8 cellular contexts compared by ENCODE assay signal in the genomic region with DNA sequence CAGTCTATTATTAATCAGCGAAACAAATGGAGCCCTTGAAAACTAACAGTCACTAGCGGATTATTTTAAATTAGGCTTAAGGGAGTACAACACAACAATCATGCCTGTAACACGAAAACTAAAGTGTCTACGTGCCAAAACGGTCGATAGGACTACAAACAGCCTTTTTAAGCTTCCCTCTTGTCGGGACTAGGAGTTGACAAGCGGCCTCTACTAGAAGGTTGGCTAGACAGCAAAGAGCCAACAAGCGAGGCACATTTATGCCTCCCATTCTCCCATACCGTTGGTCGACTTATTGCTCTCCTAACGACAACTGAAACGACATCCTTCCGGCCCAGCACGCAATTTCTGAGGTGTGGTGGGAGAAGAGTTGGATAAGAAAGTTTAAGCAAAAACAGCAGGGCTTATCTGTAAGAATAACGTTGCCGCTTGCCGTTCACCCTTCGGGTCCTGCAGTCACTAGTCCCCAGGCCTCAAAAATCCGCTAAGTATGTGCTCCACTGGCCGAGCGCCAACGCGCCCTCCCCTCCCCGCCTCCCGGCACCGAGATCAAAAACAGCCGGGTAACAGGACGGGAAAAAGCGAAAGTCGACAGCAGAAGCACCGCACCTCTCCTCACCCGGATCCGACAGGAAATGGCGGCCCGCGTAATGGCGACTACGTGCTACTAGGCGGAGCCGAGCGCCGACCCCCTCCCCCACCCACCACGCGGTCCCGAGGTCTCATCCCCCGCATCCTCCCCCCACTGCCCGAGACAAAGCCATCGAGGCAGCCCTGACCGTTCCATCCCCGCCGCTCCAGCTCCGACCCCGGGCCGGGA. TPM values are rescaled to one million over a fixed set of nuclear protein-coding genes. Genes with fewer than 3 reads are reported as not detected.
DNase-seq lines count a peak whose midpoint lies in the region; ATAC-seq, FAIRE-seq and TF ChIP-seq lines count a peak whose summit lies in the region.

No MANE protein-coding gene starts in this region.

- H3K4me1 ChIP-seq in NT2/D1 (ENCODE audit: insufficient read depth, insufficient read length) (peaks cover 3% of the 10 kb centered on the region), endothelial cell of umbilical vein (ENCODE audit: control insufficient read depth, extremely low read depth, insufficient read depth, low read length) (peaks cover 13% of the 10 kb centered on the region)

- peak overlapping the region; percentile 97 for H3K4me2 ChIP-seq in endothelial cell of umbilical vein (ENCODE audit: insufficient read depth, low read length)

- peak overlapping the region; percentile 100 for H3K4me3 ChIP-seq in NT2/D1 (ENCODE audit: insufficient read length, low read depth)
- H3K4me3 ChIP-seq in endothelial cell of umbilical vein (replicated peaks in 1 of 3; ENCODE audit: insufficient read depth in 1 of 3, low read depth in 1 of 3, low read length in 3 of 3) = peak overlapping the region; percentile 67 to 96 (median 90)

- peak; percentile 6 for TF ChIP-seq POLR2A in endothelial cell of umbilical vein (IDR thresholded peaks at IDR 0.05; ENCODE audit: low read depth, low read length)

- no peaks in the 10 kb centered on the region for H3K9me1 ChIP-seq in endothelial cell of umbilical vein (replicated peaks; ENCODE audit: control insufficient read depth, extremely low read depth, insufficient read depth, low read length)

- H3K79me2 ChIP-seq in endothelial cell of umbilical vein (ENCODE audit: control insufficient read depth, insufficient read depth, low read length) = peaks cover 92% of the 10 kb centered on the region

- H3K9ac ChIP-seq in NT2/D1 (ENCODE audit: insufficient read length, low read depth) (peak overlapping the region; percentile 100), endothelial cell of umbilical vein (replicated peaks; ENCODE audit: extremely low read depth, insufficient read depth, low read length) (peak overlapping the region; percentile 98)

- intact Hi-C loops in endothelial cell of umbilical vein (cut with micrococcal nuclease) = loop anchor here (1.0 kb wide), 1 partner anchor 41 kb away; no protein-coding TSS in a partner anchor

- peaks cover 12% of the 10 kb centered on the region for H4K20me1 ChIP-seq in endothelial cell of umbilical vein (replicated peaks; ENCODE audit: control insufficient read depth, extremely low read depth, insufficient read depth, low read length)

- TF ChIP-seq CTCF in endothelial cell of umbilical vein (IDR thresholded peaks at IDR 0.05; ENCODE audit: extremely low read depth in 1 of 2, insufficient read depth in 1 of 2, low read depth in 1 of 2, low read length in 2 of 2) = no peak

- TSS peak; percentile 18 for BruUV-seq in endothelial cell of umbilical vein (replicated peaks; lab: Mats Ljungman, UMichigan)

- DNase-seq in NCI-H2081 (lab: John Stamatoyannopoulos, UW) (peak; percentile 80 to 87), NCI-H2081 treated with DMSO at 0.1 percent for 48 hours (lab: John Stamatoyannopoulos, UW) (no peak), NT2/D1 (ENCODE audit: low read depth, low spot score) (peak; percentile 71), activated T-cell treated with anti-CD3 and anti-CD28 coated beads for 1 hour (ENCODE audit: low read depth) (peak; percentile 82), endothelial cell of umbilical vein (ENCODE audit: low read depth, low spot score) (peak; percentile 78), midbrain (lab: John Stamatoyannopoulos, UW) (peak; percentile 71)
- DNase-seq in stimulated activated CD8-positive, alpha-beta memory T cell treated with anti-CD3 and anti-CD28 coated beads, Interleukin-15, amount 100 ng/mL, for 24 hours (ENCODE audit: low read depth) = peak; percentile 60

- H2AFZ ChIP-seq in endothelial cell of umbilical vein (ENCODE audit: low read depth, low read length) = no peak overlapping the region

- dilution Hi-C loops in endothelial cell of umbilical vein (cut with MboI; ENCODE audit: extremely low pct_ligation_motif_present, low sequenced_read_pairs) = no loop called here

- POLR2A ChIA-PET in endothelial cell of umbilical vein (lab: Charles Lee) = interaction anchor here (0.8 to 1.6 kb wide), 6 partner anchors 15 to 282 kb away, joined by 3 to 20 read pairs (median 4); no protein-coding TSS in a partner anchor

- no peaks in the 10 kb centered on the region for H3K9me3 ChIP-seq in NT2/D1 (ENCODE audit: insufficient read depth, low read length)
- H3K9me3 ChIP-seq in endothelial cell of umbilical vein (replicated peaks; ENCODE audit: control insufficient read depth, insufficient read depth, low read length) = no peaks in the 10 kb centered on the region

- CTCF ChIA-PET in endothelial cell of umbilical vein (lab: Charles Lee) = interaction anchor here (0.8 to 3.4 kb wide), 4 partner anchors 15 to 282 kb away, joined by 3 to 19 read pairs (median 8); no protein-coding TSS in a partner anchor

- peak overlapping the region; percentile 95 for H3K27ac ChIP-seq in endothelial cell of umbilical vein (ENCODE audit: insufficient read depth, low read depth, low read length)

- H3K36me3 ChIP-seq in NT2/D1 (ENCODE audit: insufficient read depth, insufficient read length, low read length) = peaks cover 56% of the 10 kb centered on the region
- H3K36me3 ChIP-seq in endothelial cell of umbilical vein (ENCODE audit: control insufficient read depth in 2 of 2, extremely low read depth in 1 of 2, insufficient read depth in 2 of 2, low read length in 2 of 2) = peaks cover 6 to 20% of the 10 kb centered on the region in 2 experiments

- ATAC-seq in HG03432 (IDR thresholded peaks at IDR 0.05; ENCODE audit: unreplicated experiment) = peak; percentile 19

- FAIRE-seq in endothelial cell of umbilical vein (lab: Jason Lieb, UNC) = peak; percentile 73

- H3K27me3 ChIP-seq in NT2/D1 (ENCODE audit: insufficient read depth, insufficient read length) (no peaks in the 10 kb centered on the region), endothelial cell of umbilical vein (ENCODE audit: control insufficient read depth in 2 of 2, insufficient read depth in 2 of 2, low read length in 2 of 2) (no peaks in the 10 kb centered on the region)

TF ChIP-seq in endothelial cell of umbilical vein, 7 proteins besides CTCF, POLR2A, EP300 and RAD21:
- TF ChIP-seq, protein P1, sequence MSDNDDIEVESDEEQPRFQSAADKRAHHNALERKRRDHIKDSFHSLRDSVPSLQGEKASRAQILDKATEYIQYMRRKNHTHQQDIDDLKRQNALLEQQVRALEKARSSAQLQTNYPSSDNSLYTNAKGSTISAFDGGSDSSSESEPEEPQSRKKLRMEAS (IDR thresholded peaks at IDR 0.05; ENCODE audit: insufficient read depth, insufficient read length) = peak; percentile 59
- no peak for TF ChIP-seq GATA2 (IDR thresholded peaks at IDR 0.05; ENCODE audit: insufficient read depth, insufficient read length, low read depth, low read length)
- peak; percentile 69 for TF ChIP-seq POLR2AphosphoS5 (IDR thresholded peaks at IDR 0.05; ENCODE audit: insufficient read depth, low read depth, low read length)
- TF ChIP-seq MYC (IDR thresholded peaks at IDR 0.05; ENCODE audit: low read depth, low read length) = peak; percentile 99

RNA-seq across cellular contexts. Expression of a gene that starts 0.8 kb away (rescaled TPM):
- total RNA-seq in endothelial cell of umbilical vein = 653 and 663 TPM in 2 replicates
- 341 and 399 TPM in 2 replicates for polyA plus RNA-seq in endothelial cell of umbilical vein
- polyA plus RNA-seq in endothelial cell of umbilical vein (2011; cell fraction: cytosol; rRNA removed) = 427 and 435 TPM in 2 replicates
- polyA plus RNA-seq in endothelial cell of umbilical vein (2011; cell fraction: nucleus; rRNA removed) = 628 and 652 TPM in 2 replicates
- 498 and 617 TPM in 2 replicates for polyA plus RNA-seq in endothelial cell of umbilical vein (2012)
- polyA minus RNA-seq in endothelial cell of umbilical vein = 661 and 665 TPM in 2 replicates
- 328 TPM for polyA minus RNA-seq in endothelial cell of umbilical vein (2011; cell fraction: cytosol; rRNA and poly(A)+ RNA removed)
- 608 and 684 TPM in 2 replicates for polyA minus RNA-seq in endothelial cell of umbilical vein (2011; cell fraction: nucleus; rRNA and poly(A)+ RNA removed)

RNA-seq across cellular contexts. Expression of a gene that starts 1.4 kb away (rescaled TPM):
- 11.4 and 11.5 TPM in 2 replicates for total RNA-seq in endothelial cell of umbilical vein
- polyA plus RNA-seq in endothelial cell of umbilical vein = 0.46 and 1.1 TPM in 2 replicates
- 1.7 and 2.6 TPM in 2 replicates for polyA plus RNA-seq in endothelial cell of umbilical vein (2011; cell fraction: cytosol; rRNA removed)
- polyA plus RNA-seq in endothelial cell of umbilical vein (2011; cell fraction: nucleus; rRNA removed) = 2.1 and 3.0 TPM in 2 replicates
- polyA plus RNA-seq in endothelial cell of umbilical vein (2012) = 4.3 and 8.6 TPM in 2 replicates
- polyA minus RNA-seq in endothelial cell of umbilical vein = 2.2 and 3.1 TPM in 2 replicates
- polyA minus RNA-seq in endothelial cell of umbilical vein (2011; cell fraction: cytosol; rRNA and poly(A)+ RNA removed) = 10.1 TPM
- 1.3 and 2.3 TPM in 2 replicates for polyA minus RNA-seq in endothelial cell of umbilical vein (2011; cell fraction: nucleus; rRNA and poly(A)+ RNA removed)

RNA-seq across cellular contexts. Expression of a gene that starts 58.0 kb away (rescaled TPM):
- 3.2 and 3.5 TPM in 2 replicates for total RNA-seq in endothelial cell of umbilical vein
- 0.16 and 0.28 TPM in 2 replicates for polyA plus RNA-seq in endothelial cell of umbilical vein
- polyA plus RNA-seq in endothelial cell of umbilical vein (2011; cell fraction: cytosol; rRNA removed) = 0.48 and 0.52 TPM in 2 replicates
- 2.4 and 4.1 TPM in 2 replicates for polyA plus RNA-seq in endothelial cell of umbilical vein (2011; cell fraction: nucleus; rRNA removed)
- 1.7 and 1.8 TPM in 2 replicates for polyA plus RNA-seq in endothelial cell of umbilical vein (2012)
- 1.2 and 1.9 TPM in 2 replicates for polyA minus RNA-seq in endothelial cell of umbilical vein
- 1.0 TPM for polyA minus RNA-seq in endothelial cell of umbilical vein (2011; cell fraction: cytosol; rRNA and poly(A)+ RNA removed)
- 3.8 TPM in 2 replicates for polyA minus RNA-seq in endothelial cell of umbilical vein (2011; cell fraction: nucleus; rRNA and poly(A)+ RNA removed)
